8 cellular contexts compared by ENCODE assay signal in genomic region chr7:99928994-99929729, GRCh38. TPM values are rescaled to one million over a fixed set of nuclear protein-coding genes. Genes with fewer than 3 reads are reported as not detected.
DNase-seq lines count a peak whose midpoint lies in the region; ATAC-seq and TF ChIP-seq lines count a peak whose summit lies in the region.

Gene GJC3, minus strand, starts transcription at chr7:99929620. Its CDS starts 0 bp downstream, at chr7:99929620.

- no peaks in the 10 kb centered on the region for H4K20me1 ChIP-seq in H9 (ENCODE audit: control insufficient read depth, insufficient read depth, insufficient read length)

- 0 out of 2 replicates have a peak within 1 kb of the TSS, but pooled peaks have one; percentile 53 for H3K14ac ChIP-seq in H9 (ENCODE audit: insufficient read depth, low read length)

- H3K27ac ChIP-seq in H9 (ENCODE audit: insufficient read length, low read depth, low read length) (no peak within 1 kb of the TSS), esophagus (ENCODE audit: low read depth in 2 of 2, low read length in 1 of 2) (no peak within 1 kb of the TSS), thymus (ENCODE audit: low read depth) (no peak within 1 kb of the TSS)

- peak within 1 kb of the TSS; percentile 16 for H2BK12ac ChIP-seq in H9 (ENCODE audit: insufficient read length, low read depth, low read length)

- peak; percentile 78 for DNase-seq in BE2C
- peak; percentile 81 for DNase-seq in H9
- DNase-seq in NCI-H526 (lab: John Stamatoyannopoulos, UW) = peak; percentile 87 to 94
- peak; percentile 60 for DNase-seq in activated CD8-positive, alpha-beta T cell treated with anti-CD3 and anti-CD28 coated beads, Interleukin-2, amount 10 ng/mL, durations not matched to agents 7 days and 5 days
- DNase-seq in mucosa of gallbladder (ENCODE audit: low spot score) = peak; percentile 27

- no peaks in the 10 kb centered on the region for H3K79me2 ChIP-seq in H9 (ENCODE audit: insufficient read depth, low read length)

- H3K23ac ChIP-seq in H9 (ENCODE audit: insufficient read length, low read depth, low read length) = no peak within 1 kb of the TSS

- peaks cover 14% of the 10 kb centered on the region; the same call in 1 of the 2 replicates for H3K27me3 ChIP-seq in BE2C
- no peaks in the 10 kb centered on the region for H3K27me3 ChIP-seq in H9 (ENCODE audit: insufficient read depth, low read length)
- no peaks in the 10 kb centered on the region for H3K27me3 ChIP-seq in esophagus (ENCODE audit: control insufficient read depth in 1 of 2, insufficient read depth in 2 of 2, low read length in 2 of 2)
- no peaks in the 10 kb centered on the region for H3K27me3 ChIP-seq in thymus (ENCODE audit: control insufficient read depth, insufficient read depth)

- H3K36me3 ChIP-seq in BE2C = no peaks in the 10 kb centered on the region
- no peaks in the 10 kb centered on the region for H3K36me3 ChIP-seq in esophagus (ENCODE audit: control insufficient read depth in 2 of 2, insufficient read depth in 2 of 2, low read length in 1 of 2)
- H3K36me3 ChIP-seq in thymus (ENCODE audit: control insufficient read depth, insufficient read depth) = no peaks in the 10 kb centered on the region

- no peak within 1 kb of the TSS for H4K5ac ChIP-seq in H9 (ENCODE audit: insufficient read length, low read depth, low read length)

- H3K4me3 ChIP-seq in BE2C (ENCODE audit: low read depth, low read length) = peak within 1 kb of the TSS; percentile 63
- H3K4me3 ChIP-seq in esophagus (ENCODE audit: low read depth in 1 of 2, low read length in 2 of 2) = peak within 1 kb of the TSS; percentile 17 to 25
- peak within 1 kb of the TSS; percentile 16 for H3K4me3 ChIP-seq in thymus (ENCODE audit: low read length)

- no peak within 1 kb of the TSS for H3K56ac ChIP-seq in H9 (ENCODE audit: insufficient read length, low read depth, low read length)

- H3K4me3 Mint-ChIP-seq in H9 = peak within 1 kb of the TSS; percentile 52 to 75
- H3K4me3 Mint-ChIP-seq in activated CD8-positive, alpha-beta T cell treated with anti-CD3 and anti-CD28 coated beads, Interleukin-2, amount 10 ng/mL, durations not matched to agents 7 days and 5 days = peak within 1 kb of the TSS; percentile 63

- H3K4me2 ChIP-seq in H9 (ENCODE audit: insufficient read depth, insufficient read length, low read length) = peak within 1 kb of the TSS; percentile 21

- no peak within 1 kb of the TSS for H2BK5ac ChIP-seq in H9 (ENCODE audit: insufficient read length, low read length)

- H3K18ac ChIP-seq in H9 (ENCODE audit: insufficient read length, low read depth, low read length) = peak within 1 kb of the TSS; percentile 44

- no peak within 1 kb of the TSS for H4K91ac ChIP-seq in H9 (ENCODE audit: insufficient read length, low read depth, low read length)

- peak; percentile 90 for ATAC-seq in activated CD8-positive, alpha-beta T cell treated with anti-CD3 and anti-CD28 coated beads, Interleukin-2, amount 10 ng/mL, durations not matched to agents 7 days and 5 days
- no peak for ATAC-seq in GM19452 (IDR thresholded peaks at IDR 0.05; ENCODE audit: unreplicated experiment)

- CTCF ChIA-PET in activated CD8-positive, alpha-beta T cell treated with anti-CD3 and anti-CD28 coated beads, Interleukin-2, amount 10 ng/mL, durations not matched to agents 7 days and 5 days (lab: Charles Lee) = interaction anchor here (0.6 to 3.0 kb wide), 13 partner anchors 9 to 211 kb away, joined by 3 to 29 read pairs (median 5); partner anchors contain the start of gene TRIM4

- no CpG with 5 or more reads among the region's 22 CpGs for WGBS in H9 (ENCODE audit: extremely low coverage, insufficient read length, low lambda C conversion rate)
- 17 to 19% methylated on average over 22 of the region's 22 CpGs for WGBS in esophagus, 2 donors
- 19% methylated on average over 22 of the region's 22 CpGs for WGBS in thymus

- no peak within 1 kb of the TSS for H2AK5ac ChIP-seq in H9 (ENCODE audit: insufficient read length, low read length)

- POLR2A ChIA-PET in activated CD8-positive, alpha-beta T cell treated with anti-CD3 and anti-CD28 coated beads, Interleukin-2, amount 10 ng/mL, durations not matched to agents 7 days and 5 days (lab: Charles Lee) = interaction anchor here (0.6 to 1.7 kb wide), 2 partner anchors 10 to 161 kb away, joined by 5 to 13 read pairs; partner anchors contain the start of gene TRIM4

- H3K9ac ChIP-seq in H9 (ENCODE audit: extremely low read depth, insufficient read length, low read length) = no peak within 1 kb of the TSS

- no peaks in the 10 kb centered on the region for H3K4me1 ChIP-seq in BE2C
- no peaks in the 10 kb centered on the region; the same call in 1 of the 2 replicates for H3K4me1 ChIP-seq in H9 (ENCODE audit: insufficient read depth, low read length)
- H3K4me1 ChIP-seq in esophagus (ENCODE audit: control insufficient read depth in 2 of 2, insufficient read depth in 2 of 2, low read length in 1 of 2) = peaks cover 0 to 7% of the 10 kb centered on the region in 2 donors
- no peaks in the 10 kb centered on the region for H3K4me1 ChIP-seq in thymus (ENCODE audit: control insufficient read depth, insufficient read depth, low read length)

- peaks cover 16% of the 10 kb centered on the region for H3K27me3 Mint-ChIP-seq in H9 (ENCODE audit: low read depth)
- H3K27me3 Mint-ChIP-seq in activated CD8-positive, alpha-beta T cell treated with anti-CD3 and anti-CD28 coated beads, Interleukin-2, amount 10 ng/mL, durations not matched to agents 7 days and 5 days (ENCODE audit: low read depth) = peaks cover 28% of the 10 kb centered on the region

- peaks cover 32 to 35% of the 10 kb centered on the region in 2 experiments for H3K4me1 Mint-ChIP-seq in H9
- H3K4me1 Mint-ChIP-seq in activated CD8-positive, alpha-beta T cell treated with anti-CD3 and anti-CD28 coated beads, Interleukin-2, amount 10 ng/mL, durations not matched to agents 7 days and 5 days (ENCODE audit: low read depth) = peaks cover 22% of the 10 kb centered on the region

- no peaks in the 10 kb centered on the region for H3K9me3 Mint-ChIP-seq in H9
- H3K9me3 Mint-ChIP-seq in activated CD8-positive, alpha-beta T cell treated with anti-CD3 and anti-CD28 coated beads, Interleukin-2, amount 10 ng/mL, durations not matched to agents 7 days and 5 days (ENCODE audit: insufficient read depth) = no peaks in the 10 kb centered on the region

- no peak within 1 kb of the TSS for H2BK120ac ChIP-seq in H9 (ENCODE audit: low read depth, low read length, poor library complexity, severe bottlenecking)

- no peak within 1 kb of the TSS for H2AFZ ChIP-seq in H9 (ENCODE audit: low read length)

- H3K36me3 Mint-ChIP-seq in H9 (ENCODE audit: insufficient read depth in 1 of 3, low read depth in 3 of 3) = peaks cover 0 to 9% (median 3%) of the 10 kb centered on the region in 3 experiments; a peak in 4 of 7 replicates
- no peaks in the 10 kb centered on the region for H3K36me3 Mint-ChIP-seq in activated CD8-positive, alpha-beta T cell treated with anti-CD3 and anti-CD28 coated beads, Interleukin-2, amount 10 ng/mL, durations not matched to agents 7 days and 5 days (ENCODE audit: low read depth)

- no peak within 1 kb of the TSS for H3T11ph ChIP-seq in H9 (ENCODE audit: low read length)

- no peaks in the 10 kb centered on the region for H3K9me3 ChIP-seq in BE2C
- no peaks in the 10 kb centered on the region for H3K9me3 ChIP-seq in H9 (ENCODE audit: control insufficient read depth, low read depth, low read length)
- H3K9me3 ChIP-seq in esophagus (ENCODE audit: control insufficient read depth in 2 of 2, insufficient read depth in 1 of 2, low read depth in 1 of 2, low read length in 1 of 2) = no peaks in the 10 kb centered on the region
- no peaks in the 10 kb centered on the region for H3K9me3 ChIP-seq in thymus (ENCODE audit: control insufficient read depth)

- peaks cover 4% of the 10 kb centered on the region for H3K23me2 ChIP-seq in H9 (ENCODE audit: insufficient read length, low read depth, low read length, poor library complexity, severe bottlenecking)

- H2BK20ac ChIP-seq in H9 (ENCODE audit: low read depth, low read length, poor library complexity, severe bottlenecking) = no peak within 1 kb of the TSS

- no peak within 1 kb of the TSS for H2BK15ac ChIP-seq in H9 (ENCODE audit: low read depth, low read length)

- peak within 1 kb of the TSS in 2 of 3 experiments; percentile 73 to 92; a peak in 3 of 7 replicates for H3K27ac Mint-ChIP-seq in H9
- H3K27ac Mint-ChIP-seq in activated CD8-positive, alpha-beta T cell treated with anti-CD3 and anti-CD28 coated beads, Interleukin-2, amount 10 ng/mL, durations not matched to agents 7 days and 5 days = peak within 1 kb of the TSS; percentile 6

- no peak within 1 kb of the TSS for H3K4ac ChIP-seq in H9 (ENCODE audit: low read depth, low read length)

- no peak within 1 kb of the TSS for H4K8ac ChIP-seq in H9 (replicated peaks; ENCODE audit: insufficient read length, low read depth, low read length)

- no peaks in the 10 kb centered on the region for H3K79me1 ChIP-seq in H9 (ENCODE audit: insufficient read depth, low read depth, low read length, poor library complexity, severe bottlenecking)

- TF ChIP-seq CTCF in BE2C (IDR thresholded peaks at IDR 0.05; ENCODE audit: low read depth, low read length) (peak; percentile 64), H9 (conservative IDR thresholded peaks at IDR 0.05) (peak; percentile 68)

RNA-seq across cellular contexts. Expression of gene GJC3, which starts in this region (rescaled TPM):
- 4.6 TPM for polyA plus RNA-seq in BE2C (2012; ENCODE audit: insufficient read depth, insufficient read length, low read depth)
- 1.4 and 2.3 TPM in 2 replicates for total RNA-seq in H9 (2021)
- under 1 TPM in 1 of 2 experiments, not detected in 1; 0.21 TPM for total RNA-seq in activated CD8-positive, alpha-beta T cell treated with anti-CD3 and anti-CD28 coated beads, Interleukin-2, amount 10 ng/mL, durations not matched to agents 7 days and 5 days
- polyA plus RNA-seq in esophagus = not detected
- total RNA-seq in mucosa of gallbladder = 0.26 TPM
- polyA plus RNA-seq in thymus = 0.11 TPM

Comparison
In these comparisons a context has a peak if more than half of its experiments do, and no peak if none do; other contexts are left out.
1. Peak in DNase-seq and ATAC-seq in activated CD8-positive, alpha-beta T cell treated with anti-CD3 and anti-CD28 coated beads, Interleukin-2, amount 10 ng/mL, durations not matched to agents 7 days and 5 days; RNA of the gene not detected or under 1 TPM.
2. Peak in DNase-seq in mucosa of gallbladder; RNA of the gene not detected or under 1 TPM.
3. DNase-seq: peak in every context shown above with its lines; median percentile 90 in NCI-H526; 81 in H9; 78 in BE2C; 60 in activated CD8-positive, alpha-beta T cell treated with anti-CD3 and anti-CD28 coated beads, Interleukin-2, amount 10 ng/mL, durations not matched to agents 7 days and 5 days; 27 in mucosa of gallbladder.